ENCODE assay signal across 1 cellular context in genomic region chr17:18314059-18314730, GRCh38.
A peak's percentile ranks its signal among the peaks of the same experiment; 100 is the strongest.
TF ChIP-seq lines count a peak whose summit lies in the region.

No MANE protein-coding gene starts in this region.

TF ChIP-seq in GM12878, 131 proteins besides CTCF, POLR2A, EP300 and RAD21:
- TF ChIP-seq POU2F2 (IDR thresholded peaks at IDR 0.05; ENCODE audit: borderline replicate concordance, low read depth, low read length) (no peak), SIN3A (IDR thresholded peaks at IDR 0.05; ENCODE audit: low read depth, low read length) (peak; percentile 58), DPF2 (IDR thresholded peaks at IDR 0.05) (peak; percentile 24; the same call in 1 of the 2 replicates), NKRF (conservative IDR thresholded peaks at IDR 0.05) (0 out of 2 replicates have a peak, but pooled peaks have one; percentile 71), MAX (IDR thresholded peaks at IDR 0.05; ENCODE audit: low read depth, low read length) (no peak), MEF2B (IDR thresholded peaks at IDR 0.05; ENCODE audit: partially characterized antibody, poor library complexity, severe bottlenecking) (no peak), CUX1 (IDR thresholded peaks at IDR 0.05; ENCODE audit: insufficient replicate concordance, low read depth, low read length) (no peak), PRDM15 (CRISPR knock-in tag; IDR thresholded peaks at IDR 0.05) (no peak), PBX3 (IDR thresholded peaks at IDR 0.05; ENCODE audit: insufficient replicate concordance, low read depth, low read length) (no peak), SMARCA5 (IDR thresholded peaks at IDR 0.05) (0 out of 2 replicates have a peak, but pooled peaks have one; percentile 41)
TF ChIP-seq in GM12878: peak in this region for 4.
